Comparison of ENCODE assay signal across 1 cellular context in genomic region chr20:33658510-33658909, GRCh38.
TF ChIP-seq lines count a peak whose summit lies in the region.

No MANE protein-coding gene starts in this region.

TF ChIP-seq in SK-N-SH treated with all-trans-retinoic acid at 6 μM for 48 hours, 23 proteins besides CTCF, POLR2A, EP300 and RAD21 (continued from another document):
- no peak for TF ChIP-seq CREB5 (CRISPR knock-in tag; IDR thresholded peaks at IDR 0.05; ENCODE audit: low read depth)
- TF ChIP-seq ZNF8 (CRISPR knock-in tag; IDR thresholded peaks at IDR 0.05) = no peak
- TF ChIP-seq GLIS3 (CRISPR knock-in tag; IDR thresholded peaks at IDR 0.05) = no peak
- no peak for TF ChIP-seq ZNF70 (CRISPR knock-in tag; IDR thresholded peaks at IDR 0.05)
- TF ChIP-seq ISL1 (CRISPR knock-in tag; IDR thresholded peaks at IDR 0.05) = no peak
- TF ChIP-seq PPARA (CRISPR knock-in tag; IDR thresholded peaks at IDR 0.05; ENCODE audit: borderline replicate concordance) = no peak
- TF ChIP-seq BACH2 (CRISPR knock-in tag; IDR thresholded peaks at IDR 0.05; ENCODE audit: borderline replicate concordance) = no peak
- no peak for TF ChIP-seq CSRNP3 (CRISPR knock-in tag; IDR thresholded peaks at IDR 0.05)
- no peak for TF ChIP-seq ARNTL (CRISPR knock-in tag; IDR thresholded peaks at IDR 0.05; ENCODE audit: borderline replicate concordance, low read depth)
- TF ChIP-seq ZFP30 (CRISPR knock-in tag; IDR thresholded peaks at IDR 0.05) = no peak
- no peak for TF ChIP-seq OSR1 (CRISPR knock-in tag; IDR thresholded peaks at IDR 0.05)
- no peak for TF ChIP-seq ZFP3 (CRISPR knock-in tag; IDR thresholded peaks at IDR 0.05)
- TF ChIP-seq TCF4 (CRISPR knock-in tag; IDR thresholded peaks at IDR 0.05; ENCODE audit: borderline replicate concordance) = no peak
- no peak for TF ChIP-seq PATZ1 (CRISPR knock-in tag; IDR thresholded peaks at IDR 0.05; ENCODE audit: borderline replicate concordance)
- no peak for TF ChIP-seq ZNF565 (CRISPR knock-in tag; conservative IDR thresholded peaks at IDR 0.05; ENCODE audit: low read depth)
